In genomic region chr1:204578867-204579664, GRCh38 we compare ENCODE assay signal across 8 cellular contexts.
DNase-seq lines count a peak whose midpoint lies in the region; ATAC-seq, FAIRE-seq and TF ChIP-seq lines count a peak whose summit lies in the region.

No MANE protein-coding gene starts in this region.

- FAIRE-seq in HTR-8/SVneo (lab: Jason Lieb, UNC): no peak

- intact Hi-C loops in heart right ventricle (cut with DNase I) (loop anchor here in 1 of 10 donors (10.0 kb wide), 1 partner anchor 366 kb away; no protein-coding TSS in a partner anchor), gastrocnemius medialis (cut with DNase I; ENCODE audit: low total_unique reads) (no loop called here)

- DNase-seq in DMS153 treated with DMSO at 0.1 percent for 48 hours (lab: John Stamatoyannopoulos, UW; ENCODE audit: unreplicated experiment) (peak; percentile 80), GM19240 (ENCODE audit: insufficient read length, low spot score) (peak; percentile 82), heart right ventricle (peak; percentile 24 to 28), HTR-8/SVneo (ENCODE audit: insufficient read length, low spot score) (no peak), gastrocnemius medialis (no peak)
- peak; percentile 43 for DNase-seq in stimulated activated naive B cell treated with anti-CD40 and anti-IgM and Interleukin-4, amounts not matched to agents 10 μg/mL and 1 μg/mL and 100 μg/mL, for 72 hours

- H3K27ac ChIP-seq in heart right ventricle: peak overlapping the region in 6 of 10 donors; percentile 3 to 69 (median 37)
- no peak overlapping the region for H3K27ac ChIP-seq in gastrocnemius medialis

- H3K36me3 Mint-ChIP-seq in T-helper 1 cell treated with Interleukin-12 subunit alpha and Interleukin-12 subunit beta and Interleukin-4 antibody, amounts not matched to agents 30 μg/mL and 1 μg/mL, for 36 hours (ENCODE audit: low read depth): peaks cover 6% of the 10 kb centered on the region
- H3K36me3 Mint-ChIP-seq in stimulated activated naive B cell treated with anti-CD40 and anti-IgM and Interleukin-4, amounts not matched to agents 10 μg/mL and 1 μg/mL and 100 μg/mL, for 72 hours: peaks cover 10 to 13% of the 10 kb centered on the region in 2 donors

- H3K9me3 Mint-ChIP-seq in T-helper 1 cell treated with Interleukin-12 subunit alpha and Interleukin-12 subunit beta and Interleukin-4 antibody, amounts not matched to agents 30 μg/mL and 1 μg/mL, for 36 hours: no peaks in the 10 kb centered on the region
- no peaks in the 10 kb centered on the region for H3K9me3 Mint-ChIP-seq in stimulated activated naive B cell treated with anti-CD40 and anti-IgM and Interleukin-4, amounts not matched to agents 10 μg/mL and 1 μg/mL and 100 μg/mL, for 72 hours

- H3K27ac Mint-ChIP-seq in T-helper 1 cell treated with Interleukin-12 subunit alpha and Interleukin-12 subunit beta and Interleukin-4 antibody, amounts not matched to agents 30 μg/mL and 1 μg/mL, for 36 hours: peak overlapping the region; percentile 97
- H3K27ac Mint-ChIP-seq in stimulated activated naive B cell treated with anti-CD40 and anti-IgM and Interleukin-4, amounts not matched to agents 10 μg/mL and 1 μg/mL and 100 μg/mL, for 72 hours: peak overlapping the region; percentile 91

- in situ Hi-C loops in gastrocnemius medialis (cut with MboI; ENCODE audit: low sequenced_read_pairs in 4 of 4): no loop called here

- H3K9me3 ChIP-seq in heart right ventricle (no peaks in the 10 kb centered on the region), gastrocnemius medialis (no peaks in the 10 kb centered on the region)

- H3K4me3 ChIP-seq in heart right ventricle: peak overlapping the region in 9 of 10 donors; percentile 4 to 53 (median 46)
- H3K4me3 ChIP-seq in gastrocnemius medialis: peak overlapping the region in 2 of 4 donors; percentile 14 to 27

- 51 to 63% methylated on average over 18 of the region's 18 CpGs for WGBS in heart right ventricle, 2 donors

- H3K36me3 ChIP-seq in heart right ventricle: no peaks in the 10 kb centered on the region
- H3K36me3 ChIP-seq in gastrocnemius medialis: peaks cover 0 to under 1% of the 10 kb centered on the region in 2 donors

- TF ChIP-seq CTCF in heart right ventricle (IDR thresholded peaks at IDR 0.05) (no peak), gastrocnemius medialis (IDR thresholded peaks at IDR 0.05 in 4 of 5, conservative IDR thresholded peaks at IDR 0.05 in 1 of 5) (no peak)

- no peak for TF ChIP-seq POLR2A in gastrocnemius medialis (IDR thresholded peaks at IDR 0.05)

- no peaks in the 10 kb centered on the region for H3K27me3 Mint-ChIP-seq in T-helper 1 cell treated with Interleukin-12 subunit alpha and Interleukin-12 subunit beta and Interleukin-4 antibody, amounts not matched to agents 30 μg/mL and 1 μg/mL, for 36 hours (ENCODE audit: low read depth)
- H3K27me3 Mint-ChIP-seq in stimulated activated naive B cell treated with anti-CD40 and anti-IgM and Interleukin-4, amounts not matched to agents 10 μg/mL and 1 μg/mL and 100 μg/mL, for 72 hours: no peaks in the 10 kb centered on the region

- ATAC-seq in HG03175 (IDR thresholded peaks at IDR 0.05; ENCODE audit: unreplicated experiment) (peak; percentile 75), heart right ventricle (peak; percentile 11 to 79 (median 58)), gastrocnemius medialis (no peak)
- peak; percentile 82 to 84 for ATAC-seq in stimulated activated naive B cell treated with anti-CD40 and anti-IgM and Interleukin-4, amounts not matched to agents 10 μg/mL and 1 μg/mL and 100 μg/mL, for 72 hours (replicated peaks)

- peaks cover 30% of the 10 kb centered on the region for H3K4me1 Mint-ChIP-seq in T-helper 1 cell treated with Interleukin-12 subunit alpha and Interleukin-12 subunit beta and Interleukin-4 antibody, amounts not matched to agents 30 μg/mL and 1 μg/mL, for 36 hours (ENCODE audit: low read depth)
- H3K4me1 Mint-ChIP-seq in stimulated activated naive B cell treated with anti-CD40 and anti-IgM and Interleukin-4, amounts not matched to agents 10 μg/mL and 1 μg/mL and 100 μg/mL, for 72 hours: peaks cover 32 to 59% of the 10 kb centered on the region in 2 donors

- peak overlapping the region; percentile 86 for H3K4me3 Mint-ChIP-seq in T-helper 1 cell treated with Interleukin-12 subunit alpha and Interleukin-12 subunit beta and Interleukin-4 antibody, amounts not matched to agents 30 μg/mL and 1 μg/mL, for 36 hours
- H3K4me3 Mint-ChIP-seq in stimulated activated naive B cell treated with anti-CD40 and anti-IgM and Interleukin-4, amounts not matched to agents 10 μg/mL and 1 μg/mL and 100 μg/mL, for 72 hours: peak overlapping the region; percentile 77 to 84

- H3K4me1 ChIP-seq in heart right ventricle: peaks cover 4 to 32% (median 18%) of the 10 kb centered on the region in 9 donors
- no peaks in the 10 kb centered on the region for H3K4me1 ChIP-seq in gastrocnemius medialis

- H3K27me3 ChIP-seq in heart right ventricle: no peaks in the 10 kb centered on the region
- H3K27me3 ChIP-seq in gastrocnemius medialis: no peaks in the 10 kb centered on the region

Comparison
In these comparisons a context has a peak if more than half of its experiments do, and no peak if none do; other contexts are left out.
1. DNase-seq: peak in DMS153 treated with DMSO at 0.1 percent for 48 hours (single experiment), GM19240 (single experiment), heart right ventricle (2 of 2) and stimulated activated naive B cell treated with anti-CD40 and anti-IgM and Interleukin-4, amounts not matched to agents 10 μg/mL and 1 μg/mL and 100 μg/mL, for 72 hours (single experiment); none in HTR-8/SVneo (single experiment) and gastrocnemius medialis (0 of 2).
2. ATAC-seq: peak in HG03175 (single experiment), heart right ventricle (8 of 8) and stimulated activated naive B cell treated with anti-CD40 and anti-IgM and Interleukin-4, amounts not matched to agents 10 μg/mL and 1 μg/mL and 100 μg/mL, for 72 hours (2 of 2); none in gastrocnemius medialis (0 of 2).
3. H3K27ac ChIP-seq: peak in heart right ventricle (6 of 10); none in gastrocnemius medialis (0 of 4).